22 cellular contexts compared by ENCODE assay signal in the genomic region with DNA sequence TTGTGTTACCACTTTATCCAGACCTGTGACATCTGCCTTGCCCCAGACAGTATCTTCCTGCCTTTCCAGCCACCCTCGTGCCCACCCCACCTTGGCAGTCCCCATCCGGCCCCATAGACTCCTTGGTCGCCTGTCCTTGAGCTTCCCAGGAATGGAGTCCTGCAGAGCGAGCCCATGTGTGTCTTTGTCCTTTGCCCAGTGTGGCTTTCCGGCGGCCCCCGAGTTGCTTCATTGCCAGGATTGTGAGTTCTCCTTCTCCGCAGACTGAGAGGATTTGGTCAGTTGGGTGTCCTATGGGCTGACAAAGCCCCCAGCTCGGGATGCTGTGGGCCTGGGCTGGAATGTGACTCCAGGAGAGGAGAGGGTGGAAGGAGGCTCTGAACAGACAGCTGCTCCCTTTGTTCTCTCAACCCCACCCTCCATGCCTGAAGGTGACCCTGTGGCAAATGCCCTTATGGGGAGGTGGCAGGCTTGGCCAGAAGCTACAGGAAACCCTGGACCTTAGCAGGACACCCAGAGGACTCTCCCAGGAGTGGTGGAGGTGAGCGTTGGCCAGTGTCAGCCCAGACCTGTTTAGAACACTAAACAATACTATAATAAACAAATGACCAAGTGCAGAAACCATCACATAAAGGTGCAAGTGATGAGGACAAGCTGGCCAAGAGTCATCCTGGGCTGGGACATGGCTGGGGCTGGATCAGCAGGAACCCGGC. TPM values are rescaled to one million over a fixed set of nuclear protein-coding genes. Genes with fewer than 3 reads are reported as not detected.
DNase-seq lines count a peak whose midpoint lies in the region; ATAC-seq and TF ChIP-seq lines count a peak whose summit lies in the region.
"Had no signal": no experiment of that assay in that cellular context is flagged by ENCODE, and none has a peak within 500 bp of the region (broad histone marks: within the 10 kb centered on the region; RNA-seq: fewer than 3 reads in every experiment).

No MANE protein-coding gene starts in this region.

- no peaks in the 10 kb centered on the region for H3K4me1 Mint-ChIP-seq in activated CD8-positive, alpha-beta T cell treated with anti-CD3 and anti-CD28 coated beads, Interleukin-2, amount 10 ng/mL, durations not matched to agents 7 days and 5 days (ENCODE audit: low read depth)
- no peaks in the 10 kb centered on the region for H3K4me1 Mint-ChIP-seq in activated CD8-positive, alpha-beta T cell treated with anti-CD3 and anti-CD28 coated beads for 36 hours (ENCODE audit: low read depth)
- H3K4me1 Mint-ChIP-seq in type B pancreatic cell (ENCODE audit: unreplicated experiment): no peaks in the 10 kb centered on the region
- H3K4me1 Mint-ChIP-seq: B cell; CD4-positive, CD25-positive, alpha-beta regulatory T cell had no signal

- H3K4me3 ChIP-seq in esophagus muscularis mucosa: no peak overlapping the region
- H3K4me3 ChIP-seq in thyroid gland (replicated peaks in 1 of 3): no peak overlapping the region
- H3K4me3 ChIP-seq: BLaER1, GM12878, GM23248 had no signal

- TF ChIP-seq POLR2A in esophagus muscularis mucosa (IDR thresholded peaks at IDR 0.05; ENCODE audit: low read depth) (no peak), thyroid gland (IDR thresholded peaks at IDR 0.05) (no peak)

- ATAC-seq in activated CD8-positive, alpha-beta T cell treated with anti-CD3 and anti-CD28 coated beads, Interleukin-2, amount 10 ng/mL, durations not matched to agents 7 days and 5 days: no peak
- no peak for ATAC-seq in activated CD8-positive, alpha-beta T cell treated with anti-CD3 and anti-CD28 coated beads for 36 hours
- ATAC-seq: CD8-positive, alpha-beta T cell; GM12878 had no signal

- H3K27ac Mint-ChIP-seq in activated CD8-positive, alpha-beta T cell treated with anti-CD3 and anti-CD28 coated beads, Interleukin-2, amount 10 ng/mL, durations not matched to agents 7 days and 5 days: no peak overlapping the region
- no peak overlapping the region for H3K27ac Mint-ChIP-seq in activated CD8-positive, alpha-beta T cell treated with anti-CD3 and anti-CD28 coated beads for 36 hours
- no peak overlapping the region for H3K27ac Mint-ChIP-seq in type B pancreatic cell
- H3K27ac Mint-ChIP-seq: B cell; CD4-positive, CD25-positive, alpha-beta regulatory T cell; CD8-positive, alpha-beta T cell had no signal

- H3K27ac ChIP-seq in esophagus muscularis mucosa (replicated peaks in 1 of 4) (no peak overlapping the region), thyroid gland (no peak overlapping the region)
- H3K27ac ChIP-seq: 22Rv1, BLaER1, C4-2B, GM23248 had no signal

- H3K9me3 ChIP-seq in esophagus muscularis mucosa (no peaks in the 10 kb centered on the region), thyroid gland (no peaks in the 10 kb centered on the region)
- H3K9me3 ChIP-seq: BLaER1 had no signal

- intact Hi-C loops in activated CD8-positive, alpha-beta T cell treated with anti-CD3 and anti-CD28 coated beads for 36 hours (cut with micrococcal nuclease): no loop called here
- intact Hi-C loops in esophagus muscularis mucosa (cut with DNase I): no loop called here
- intact Hi-C loops in thyroid gland (cut with DNase I): no loop called here

- H3K4me3 Mint-ChIP-seq in activated CD8-positive, alpha-beta T cell treated with anti-CD3 and anti-CD28 coated beads, Interleukin-2, amount 10 ng/mL, durations not matched to agents 7 days and 5 days: no peak overlapping the region
- no peak overlapping the region for H3K4me3 Mint-ChIP-seq in activated CD8-positive, alpha-beta T cell treated with anti-CD3 and anti-CD28 coated beads for 36 hours
- H3K4me3 Mint-ChIP-seq in type B pancreatic cell: no peak overlapping the region
- H3K4me3 Mint-ChIP-seq: B cell; CD4-positive, CD25-positive, alpha-beta regulatory T cell; CD8-positive, alpha-beta T cell had no signal

- no peak for TF ChIP-seq EP300 in esophagus muscularis mucosa (IDR thresholded peaks at IDR 0.05)

- POLR2A ChIA-PET in activated CD8-positive, alpha-beta T cell treated with anti-CD3 and anti-CD28 coated beads, Interleukin-2, amount 10 ng/mL, durations not matched to agents 7 days and 5 days (lab: Charles Lee): no interaction called here
- POLR2A ChIA-PET in activated CD8-positive, alpha-beta T cell treated with anti-CD3 and anti-CD28 coated beads for 36 hours (lab: Charles Lee): no interaction called here

- TF ChIP-seq CTCF in activated CD8-positive, alpha-beta T cell treated with anti-CD3 and anti-CD28 coated beads for 36 hours (IDR thresholded peaks at IDR 0.05): no peak
- no peak for TF ChIP-seq CTCF in esophagus muscularis mucosa (IDR thresholded peaks at IDR 0.05)
- TF ChIP-seq CTCF in type B pancreatic cell (conservative IDR thresholded peaks at IDR 0.05): no peak
- TF ChIP-seq CTCF in thyroid gland (IDR thresholded peaks at IDR 0.05): no peak

- peaks cover 0 to 7% (median 3%) of the 10 kb centered on the region in 4 donors for H3K4me1 ChIP-seq in esophagus muscularis mucosa
- no peaks in the 10 kb centered on the region for H3K4me1 ChIP-seq in thyroid gland

- CTCF ChIA-PET in activated CD8-positive, alpha-beta T cell treated with anti-CD3 and anti-CD28 coated beads, Interleukin-2, amount 10 ng/mL, durations not matched to agents 7 days and 5 days (lab: Charles Lee): no interaction called here
- CTCF ChIA-PET in activated CD8-positive, alpha-beta T cell treated with anti-CD3 and anti-CD28 coated beads for 36 hours (lab: Charles Lee): no interaction called here

- H3K36me3 ChIP-seq in esophagus muscularis mucosa: no peaks in the 10 kb centered on the region
- no peaks in the 10 kb centered on the region for H3K36me3 ChIP-seq in thyroid gland
- H3K36me3 ChIP-seq: BLaER1 had no signal

- 77% methylated on average over 10 of the region's 11 CpGs for WGBS in esophagus muscularis mucosa
- 87 to 90% methylated on average over 11 of the region's 11 CpGs for WGBS in thyroid gland, 2 donors

- peak; percentile 15 for DNase-seq in activated CD8-positive, alpha-beta T cell treated with anti-CD3 and anti-CD28 coated beads, Interleukin-2, amount 10 ng/mL, durations not matched to agents 7 days and 5 days
- no peak for DNase-seq in activated CD8-positive, alpha-beta T cell treated with anti-CD3 and anti-CD28 coated beads for 36 hours
- DNase-seq in esophagus muscularis mucosa (ENCODE audit: extremely low spot score) (peak; percentile 88), mesenteric fat pad (ENCODE audit: low spot score) (peak; percentile 51), type B pancreatic cell (ENCODE audit: extremely low spot score, unreplicated experiment) (peak; percentile 42), HPDE6-E6E7 (ENCODE audit: extremely low spot score) (no peak), NCI-H2171 (lab: John Stamatoyannopoulos, UW) (no peak), thyroid gland (no peak)
- DNase-seq: CD4-positive, CD25-positive, alpha-beta regulatory T cell; CD8-positive, alpha-beta T cell; DMS 273 treated with DMSO at 0.1 percent for 48 hours; DMS79; EL; GDM1; GM23248; H7; HCEC 1CT had no signal

- no peaks in the 10 kb centered on the region for H3K36me3 Mint-ChIP-seq in activated CD8-positive, alpha-beta T cell treated with anti-CD3 and anti-CD28 coated beads, Interleukin-2, amount 10 ng/mL, durations not matched to agents 7 days and 5 days (ENCODE audit: low read depth)
- no peaks in the 10 kb centered on the region for H3K36me3 Mint-ChIP-seq in activated CD8-positive, alpha-beta T cell treated with anti-CD3 and anti-CD28 coated beads for 36 hours (ENCODE audit: low read depth)
- no peaks in the 10 kb centered on the region for H3K36me3 Mint-ChIP-seq in type B pancreatic cell
- H3K36me3 Mint-ChIP-seq: CD4-positive, CD25-positive, alpha-beta regulatory T cell; CD8-positive, alpha-beta T cell had no signal

- no peaks in the 10 kb centered on the region for H3K27me3 Mint-ChIP-seq in activated CD8-positive, alpha-beta T cell treated with anti-CD3 and anti-CD28 coated beads, Interleukin-2, amount 10 ng/mL, durations not matched to agents 7 days and 5 days (ENCODE audit: low read depth)
- peaks cover 7% of the 10 kb centered on the region for H3K27me3 Mint-ChIP-seq in activated CD8-positive, alpha-beta T cell treated with anti-CD3 and anti-CD28 coated beads for 36 hours
- peaks cover 6% of the 10 kb centered on the region for H3K27me3 Mint-ChIP-seq in type B pancreatic cell
- H3K27me3 Mint-ChIP-seq: CD4-positive, CD25-positive, alpha-beta regulatory T cell had no signal

- H3K27me3 ChIP-seq in esophagus muscularis mucosa: peaks cover 0 to 10% (median 0%) of the 10 kb centered on the region in 4 donors
- no peaks in the 10 kb centered on the region for H3K27me3 ChIP-seq in thyroid gland
- H3K27me3 ChIP-seq: BLaER1 had no signal

- H3K9me3 Mint-ChIP-seq in activated CD8-positive, alpha-beta T cell treated with anti-CD3 and anti-CD28 coated beads, Interleukin-2, amount 10 ng/mL, durations not matched to agents 7 days and 5 days (ENCODE audit: insufficient read depth): no peaks in the 10 kb centered on the region
- no peaks in the 10 kb centered on the region for H3K9me3 Mint-ChIP-seq in activated CD8-positive, alpha-beta T cell treated with anti-CD3 and anti-CD28 coated beads for 36 hours
- H3K9me3 Mint-ChIP-seq in type B pancreatic cell: no peaks in the 10 kb centered on the region
- H3K9me3 Mint-ChIP-seq: CD8-positive, alpha-beta T cell had no signal

RNA-seq across cellular contexts. Expression of gene CST1, which starts 1.9 kb away (rescaled TPM):
- total RNA-seq in activated CD8-positive, alpha-beta T cell treated with anti-CD3 and anti-CD28 coated beads, Interleukin-2, amount 10 ng/mL, durations not matched to agents 7 days and 5 days: not detected
- total RNA-seq in activated CD8-positive, alpha-beta T cell treated with anti-CD3 and anti-CD28 coated beads for 36 hours: not detected
- total RNA-seq in esophagus muscularis mucosa (not detected), mesenteric fat pad (not detected), type B pancreatic cell (ENCODE audit: low replicate concordance) (53.5 and 409 TPM in 2 replicates), thyroid gland (not detected)
- total RNA-seq: B cell; CD4-positive, CD25-positive, alpha-beta regulatory T cell; CD8-positive, alpha-beta T cell; GM12878; GM23248 had no signal

Comparison
In these comparisons a context has a peak if more than half of its experiments do, and no peak if none do; other contexts are left out.
1. DNase-seq: peak in activated CD8-positive, alpha-beta T cell treated with anti-CD3 and anti-CD28 coated beads, Interleukin-2, amount 10 ng/mL, durations not matched to agents 7 days and 5 days (single experiment), esophagus muscularis mucosa (single experiment), mesenteric fat pad (single experiment) and type B pancreatic cell (single experiment); none in activated CD8-positive, alpha-beta T cell treated with anti-CD3 and anti-CD28 coated beads for 36 hours (single experiment), HPDE6-E6E7 (single experiment), NCI-H2171 (single experiment) and thyroid gland (0 of 2).
2. RNA of gene CST1, which starts 1.9 kb away (total RNA-seq): 53.5 to 409 TPM in type B pancreatic cell; not detected in activated CD8-positive, alpha-beta T cell treated with anti-CD3 and anti-CD28 coated beads, Interleukin-2, amount 10 ng/mL, durations not matched to agents 7 days and 5 days, not detected in activated CD8-positive, alpha-beta T cell treated with anti-CD3 and anti-CD28 coated beads for 36 hours, not detected in esophagus muscularis mucosa, not detected in mesenteric fat pad (single experiment) and not detected in thyroid gland; every median in the first group is over 10 times any median in the second.